ENCODE assay signal across 9 cellular contexts in the genomic region with DNA sequence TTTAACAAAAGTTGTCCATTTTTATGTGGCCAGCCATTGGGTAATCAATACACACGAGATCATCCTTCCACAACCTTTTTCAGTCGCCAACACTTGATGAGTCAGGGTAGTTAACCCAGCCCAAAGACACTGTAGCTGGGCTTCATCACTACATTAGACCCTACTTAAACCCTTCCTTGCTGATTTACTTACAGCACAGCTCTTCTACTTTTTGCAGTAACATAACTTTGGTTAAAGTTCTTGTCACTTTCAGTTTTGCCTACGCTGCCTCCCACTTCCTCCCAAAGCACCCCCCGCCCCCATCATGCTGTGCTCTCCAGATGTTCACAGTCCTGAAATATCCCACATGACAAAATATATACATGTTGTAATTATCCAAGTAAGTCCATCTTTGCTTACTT.
DNase-seq lines count a peak whose midpoint lies in the region; ATAC-seq lines count a peak whose summit lies in the region.
"Had no signal": no experiment of that assay in that cellular context is flagged by ENCODE, and none has a peak within 500 bp of the region (broad histone marks: within the 10 kb centered on the region; RNA-seq: fewer than 3 reads in every experiment).

No MANE protein-coding gene starts in this region.

- H3K4me1 Mint-ChIP-seq in activated naive CD4-positive, alpha-beta T cell treated with anti-CD3 and anti-CD28 coated beads, Interleukin-2, amount 50 U/mL, for 24 hours = peaks cover 9% of the 10 kb centered on the region

- no peaks in the 10 kb centered on the region for H3K27me3 ChIP-seq in subcutaneous abdominal adipose tissue (ENCODE audit: control insufficient read depth in 5 of 5, insufficient read depth in 4 of 5, low read length in 5 of 5)

- H3K9me3 ChIP-seq in subcutaneous abdominal adipose tissue (ENCODE audit: control insufficient read depth in 5 of 5, low read length in 5 of 5) = no peaks in the 10 kb centered on the region

- H3K27ac ChIP-seq in subcutaneous abdominal adipose tissue (ENCODE audit: low read depth, low read length) = no peak overlapping the region

- peaks cover 1% of the 10 kb centered on the region for H3K27me3 Mint-ChIP-seq in activated naive CD4-positive, alpha-beta T cell treated with anti-CD3 and anti-CD28 coated beads, Interleukin-2, amount 50 U/mL, for 24 hours

- peak overlapping the region; percentile 11 for H3K4me3 Mint-ChIP-seq in activated naive CD4-positive, alpha-beta T cell treated with anti-CD3 and anti-CD28 coated beads, Interleukin-2, amount 50 U/mL, for 24 hours

- H3K9me3 Mint-ChIP-seq in activated naive CD4-positive, alpha-beta T cell treated with anti-CD3 and anti-CD28 coated beads, Interleukin-2, amount 50 U/mL, for 24 hours = no peaks in the 10 kb centered on the region

- no peak overlapping the region for H3K9ac ChIP-seq in subcutaneous abdominal adipose tissue (ENCODE audit: low read length in 5 of 5)

- H3K27ac Mint-ChIP-seq in activated naive CD4-positive, alpha-beta T cell treated with anti-CD3 and anti-CD28 coated beads, Interleukin-2, amount 50 U/mL, for 24 hours = no peak overlapping the region

- DNase-seq in activated naive CD4-positive, alpha-beta T cell (lab: John Stamatoyannopoulos, UW) = no peak
- DNase-seq in amniotic epithelial cell (ENCODE audit: low read depth) = peak; percentile 68
- no peak for DNase-seq in NCI-H226
- DNase-seq in stimulated activated CD4-positive, alpha-beta T cell treated with anti-CD3 and anti-CD28 coated beads, Interleukin-4, amount 100 ng/mL, for 1 hour = no peak
- no peak for DNase-seq in activated CD8-positive, alpha-beta memory T cell treated with anti-CD3 and anti-CD28 coated beads for 24 hours
- DNase-seq: erythroblast had no signal

- H3K4me1 ChIP-seq in subcutaneous abdominal adipose tissue (ENCODE audit: control insufficient read depth in 5 of 5, insufficient read depth in 5 of 5, low read length in 5 of 5) = peaks cover 0 to 5% (median 0%) of the 10 kb centered on the region in 5 donors

- H3K36me3 ChIP-seq in subcutaneous abdominal adipose tissue (ENCODE audit: control insufficient read depth in 5 of 5, insufficient read depth in 5 of 5, low read length in 5 of 5) = no peaks in the 10 kb centered on the region

- peak; percentile 71 for ATAC-seq in HG03432 (IDR thresholded peaks at IDR 0.05; ENCODE audit: unreplicated experiment)

- H3K36me3 Mint-ChIP-seq in activated naive CD4-positive, alpha-beta T cell treated with anti-CD3 and anti-CD28 coated beads, Interleukin-2, amount 50 U/mL, for 24 hours = no peaks in the 10 kb centered on the region

- H3K4me3 ChIP-seq in subcutaneous abdominal adipose tissue (ENCODE audit: low read depth in 1 of 5, low read length in 5 of 5) = peak overlapping the region in 4 of 5 donors; percentile 1 to 29 (median 16)
